1 cellular context compared by ENCODE assay signal in the genomic region with DNA sequence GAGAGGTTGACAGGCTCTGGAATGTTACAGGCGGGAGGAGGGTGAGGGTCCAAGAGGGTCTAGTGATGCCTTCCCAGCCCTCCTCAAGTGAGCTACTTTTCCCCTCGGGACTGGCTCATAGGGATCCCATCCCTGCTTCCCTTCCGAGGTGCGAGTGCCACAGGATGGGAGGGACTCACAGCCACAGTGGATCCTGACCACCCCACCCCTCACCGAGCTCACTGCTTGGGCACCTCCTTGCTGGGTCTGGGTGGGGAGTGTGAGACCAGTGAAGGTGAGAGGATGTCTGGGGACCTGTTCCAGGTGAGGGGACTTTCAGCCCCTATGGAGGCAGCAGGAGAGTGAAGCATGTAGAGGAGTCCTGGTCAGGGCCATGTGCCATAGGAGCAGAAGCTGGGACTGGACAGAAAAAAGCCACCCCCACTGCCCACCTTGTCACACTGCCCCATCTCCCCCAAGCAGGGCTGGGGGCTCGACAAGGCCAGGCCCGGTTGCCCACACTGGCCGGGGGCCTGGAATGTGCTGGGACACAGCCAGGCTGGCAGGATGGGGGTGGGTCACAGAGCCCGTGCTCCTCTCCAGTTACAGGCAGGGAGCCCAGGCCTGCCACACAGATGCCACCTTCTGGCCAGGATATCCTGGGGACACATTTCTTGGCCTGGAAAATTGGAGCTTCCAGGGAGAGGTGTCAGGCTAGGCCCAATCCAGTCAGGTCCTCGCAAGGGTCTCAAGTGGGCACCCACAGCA.
TF ChIP-seq lines count a peak whose summit lies in the region.

No MANE protein-coding gene starts in this region.

TF ChIP-seq in SK-N-SH, 30 proteins besides CTCF, POLR2A, EP300 and RAD21:
- TF ChIP-seq SIN3A (IDR thresholded peaks at IDR 0.05; ENCODE audit: borderline replicate concordance, low read depth, low read length) (no peak), TAF1 (IDR thresholded peaks at IDR 0.05; ENCODE audit: borderline replicate concordance, low read depth, low read length) (no peak), CHD2 (IDR thresholded peaks at IDR 0.05; ENCODE audit: low read length, partially characterized antibody) (no peak), FOSL2 (IDR thresholded peaks at IDR 0.05; ENCODE audit: borderline replicate concordance, low read depth) (no peak), MXI1 (IDR thresholded peaks at IDR 0.05; ENCODE audit: low read depth, low read length) (peak; percentile 50), NFIC (IDR thresholded peaks at IDR 0.05; ENCODE audit: borderline replicate concordance) (peak; percentile 86), TCF12 (IDR thresholded peaks at IDR 0.05) (peak; percentile 44), MEF2A (IDR thresholded peaks at IDR 0.05; ENCODE audit: borderline replicate concordance, low read depth) (no peak), JUND (IDR thresholded peaks at IDR 0.05) (no peak; the same call in 1 of the 2 replicates), RCOR1 (IDR thresholded peaks at IDR 0.05; ENCODE audit: low read length) (peak; percentile 31; the same call in 1 of the 2 replicates), YY1 (IDR thresholded peaks at IDR 0.05; ENCODE audit: low read depth) (no peak), NRF1 (IDR thresholded peaks at IDR 0.05; ENCODE audit: low read depth, low read length) (no peak), EZH2phosphoT487 (IDR thresholded peaks at IDR 0.05; ENCODE audit: borderline replicate concordance, low read depth) (no peak), ELF1 (IDR thresholded peaks at IDR 0.05) (no peak), POLR2AphosphoS5 (IDR thresholded peaks at IDR 0.05; ENCODE audit: low read depth, low read length) (0 out of 2 replicates have a peak, but pooled peaks have one; percentile 4), GABPA (IDR thresholded peaks at IDR 0.05; ENCODE audit: low read depth) (no peak)
- TF ChIP-seq, protein P1, sequence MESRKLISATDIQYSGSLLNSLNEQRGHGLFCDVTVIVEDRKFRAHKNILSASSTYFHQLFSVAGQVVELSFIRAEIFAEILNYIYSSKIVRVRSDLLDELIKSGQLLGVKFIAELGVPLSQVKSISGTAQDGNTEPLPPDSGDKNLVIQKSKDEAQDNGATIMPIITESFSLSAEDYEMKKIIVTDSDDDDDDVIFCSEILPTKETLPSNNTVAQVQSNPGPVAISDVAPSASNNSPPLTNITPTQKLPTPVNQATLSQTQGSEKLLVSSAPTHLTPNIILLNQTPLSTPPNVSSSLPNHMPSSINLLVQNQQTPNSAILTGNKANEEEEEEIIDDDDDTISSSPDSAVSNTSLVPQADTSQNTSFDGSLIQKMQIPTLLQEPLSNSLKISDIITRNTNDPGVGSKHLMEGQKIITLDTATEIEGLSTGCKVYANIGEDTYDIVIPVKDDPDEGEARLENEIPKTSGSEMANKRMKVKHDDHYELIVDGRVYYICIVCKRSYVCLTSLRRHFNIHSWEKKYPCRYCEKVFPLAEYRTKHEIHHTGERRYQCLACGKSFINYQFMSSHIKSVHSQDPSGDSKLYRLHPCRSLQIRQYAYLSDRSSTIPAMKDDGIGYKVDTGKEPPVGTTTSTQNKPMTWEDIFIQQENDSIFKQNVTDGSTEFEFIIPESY (IDR thresholded peaks at IDR 0.05; ENCODE audit: borderline replicate concordance, low read depth), result no peak
- TF ChIP-seq, protein P2, sequence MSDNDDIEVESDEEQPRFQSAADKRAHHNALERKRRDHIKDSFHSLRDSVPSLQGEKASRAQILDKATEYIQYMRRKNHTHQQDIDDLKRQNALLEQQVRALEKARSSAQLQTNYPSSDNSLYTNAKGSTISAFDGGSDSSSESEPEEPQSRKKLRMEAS (IDR thresholded peaks at IDR 0.05; ENCODE audit: low read depth), result no peak
- TF ChIP-seq, protein P3, sequence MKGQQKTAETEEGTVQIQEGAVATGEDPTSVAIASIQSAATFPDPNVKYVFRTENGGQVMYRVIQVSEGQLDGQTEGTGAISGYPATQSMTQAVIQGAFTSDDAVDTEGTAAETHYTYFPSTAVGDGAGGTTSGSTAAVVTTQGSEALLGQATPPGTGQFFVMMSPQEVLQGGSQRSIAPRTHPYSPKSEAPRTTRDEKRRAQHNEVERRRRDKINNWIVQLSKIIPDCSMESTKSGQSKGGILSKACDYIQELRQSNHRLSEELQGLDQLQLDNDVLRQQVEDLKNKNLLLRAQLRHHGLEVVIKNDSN (IDR thresholded peaks at IDR 0.05; ENCODE audit: borderline replicate concordance, low read depth), result no peak
- TF ChIP-seq, protein P4, sequence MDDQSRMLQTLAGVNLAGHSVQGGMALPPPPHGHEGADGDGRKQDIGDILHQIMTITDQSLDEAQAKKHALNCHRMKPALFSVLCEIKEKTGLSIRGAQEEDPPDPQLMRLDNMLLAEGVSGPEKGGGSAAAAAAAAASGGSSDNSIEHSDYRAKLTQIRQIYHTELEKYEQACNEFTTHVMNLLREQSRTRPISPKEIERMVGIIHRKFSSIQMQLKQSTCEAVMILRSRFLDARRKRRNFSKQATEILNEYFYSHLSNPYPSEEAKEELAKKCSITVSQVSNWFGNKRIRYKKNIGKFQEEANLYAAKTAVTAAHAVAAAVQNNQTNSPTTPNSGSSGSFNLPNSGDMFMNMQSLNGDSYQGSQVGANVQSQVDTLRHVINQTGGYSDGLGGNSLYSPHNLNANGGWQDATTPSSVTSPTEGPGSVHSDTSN (IDR thresholded peaks at IDR 0.05), result peak; percentile 17; the same call in 1 of the 2 replicates
